Comparison of ENCODE assay signal across 8 cellular contexts in genomic region chr6:109008537-109008950, GRCh38.
DNase-seq lines count a peak whose midpoint lies in the region; ATAC-seq, FAIRE-seq and TF ChIP-seq lines count a peak whose summit lies in the region.

No MANE protein-coding gene starts in this region.

- no peak for FAIRE-seq in bronchial epithelial cell (lab: Jason Lieb, UNC)

- H3K27me3 ChIP-seq in bronchial epithelial cell (ENCODE audit: control insufficient read depth, insufficient read depth, low read length), result no peaks in the 10 kb centered on the region
- no peaks in the 10 kb centered on the region for H3K27me3 ChIP-seq in left lung

- peak; percentile 52 for ATAC-seq in left lung

- TF ChIP-seq CTCF in bronchial epithelial cell (IDR thresholded peaks at IDR 0.05; ENCODE audit: insufficient read depth, low read length, severe bottlenecking), result no peak
- no peak for TF ChIP-seq CTCF in left lung (IDR thresholded peaks at IDR 0.05)

- H3K27ac ChIP-seq in left lung, result peak overlapping the region; percentile 92 to 97

- H3K4me3 ChIP-seq in bronchial epithelial cell (ENCODE audit: low read depth, low read length), result peak overlapping the region; percentile 100
- H3K4me3 ChIP-seq in left lung, result peak overlapping the region; percentile 79 to 87

- intact Hi-C loops in left lung (cut with DNase I), result no loop called here

- peaks cover 4 to 63% of the 10 kb centered on the region in 2 donors for H3K4me1 ChIP-seq in left lung

- no peaks in the 10 kb centered on the region for H3K9me3 ChIP-seq in left lung

- H3K36me3 ChIP-seq in bronchial epithelial cell (ENCODE audit: control insufficient read depth, insufficient read depth, low read length), result no peaks in the 10 kb centered on the region
- no peaks in the 10 kb centered on the region for H3K36me3 ChIP-seq in left lung

- peak; percentile 50 for DNase-seq in DMS79 (lab: John Stamatoyannopoulos, UW)
- DNase-seq in DMS79 treated with DMSO at 0.1 percent for 48 hours (lab: John Stamatoyannopoulos, UW), result no peak
- peak; percentile 18 for DNase-seq in NCI-H2227 (lab: John Stamatoyannopoulos, UW; ENCODE audit: unreplicated experiment)
- no peak for DNase-seq in bronchial epithelial cell (ENCODE audit: low read depth)
- no peak for DNase-seq in left lung
- peak; percentile 87 for DNase-seq in superior temporal gyrus (ENCODE audit: extremely low spot score)
- DNase-seq in cortex of kidney (lab: John Stamatoyannopoulos, UW), result no peak
- no peak for DNase-seq in activated effector memory CD4-positive, alpha-beta T cell treated with anti-CD3 and anti-CD28 coated beads, Interleukin-2, amount 50 U/mL, for 16 hours

Comparison
In these comparisons a context has a peak if more than half of its experiments do, and no peak if none do; other contexts are left out.
1. DNase-seq: peak in DMS79 (single experiment), NCI-H2227 (single experiment) and superior temporal gyrus (single experiment); none in DMS79 treated with DMSO at 0.1 percent for 48 hours (single experiment), bronchial epithelial cell (single experiment), left lung (0 of 2), cortex of kidney (single experiment) and activated effector memory CD4-positive, alpha-beta T cell treated with anti-CD3 and anti-CD28 coated beads, Interleukin-2, amount 50 U/mL, for 16 hours (single experiment).